ENCODE assay signal across 1 cellular context in the genomic region with DNA sequence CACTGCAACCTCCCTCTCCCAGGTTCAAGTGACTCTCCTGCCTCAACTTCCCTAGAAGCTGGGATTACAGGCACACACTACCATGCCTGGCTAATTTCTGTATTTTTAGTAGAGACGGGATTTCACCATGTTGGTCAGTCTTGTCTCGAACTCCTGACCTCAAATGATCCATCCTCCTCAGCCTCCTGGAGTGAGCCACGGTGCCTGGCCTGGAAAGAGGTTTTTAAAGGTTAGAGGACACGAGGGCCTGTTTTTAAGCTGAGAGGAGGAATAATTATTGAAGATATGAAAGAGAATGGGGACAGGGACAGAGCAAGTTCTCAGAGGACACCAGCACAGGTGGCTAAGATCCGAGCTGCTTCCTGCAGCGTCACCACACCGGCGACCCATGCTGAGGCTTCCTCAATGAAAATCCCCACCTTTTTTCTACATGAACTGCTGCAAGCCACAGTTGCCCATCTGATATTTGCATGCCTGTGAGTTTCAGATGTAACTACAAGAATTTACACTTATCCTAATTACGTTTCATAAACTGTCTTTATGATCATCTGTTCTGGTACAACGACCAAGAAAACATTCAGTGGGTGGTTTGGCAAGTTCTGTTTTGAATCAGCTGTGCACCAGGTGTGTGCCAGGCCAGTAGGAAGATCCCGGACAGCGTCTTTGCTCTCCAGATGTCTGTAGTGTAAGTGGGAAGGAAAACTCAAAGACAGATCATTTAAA.
TF ChIP-seq lines count a peak whose summit lies in the region.

No MANE protein-coding gene starts in this region.

TF ChIP-seq in GM12878, 131 proteins besides CTCF, POLR2A, EP300 and RAD21 (continued from another document and continues in another):
- TF ChIP-seq, protein P1, sequence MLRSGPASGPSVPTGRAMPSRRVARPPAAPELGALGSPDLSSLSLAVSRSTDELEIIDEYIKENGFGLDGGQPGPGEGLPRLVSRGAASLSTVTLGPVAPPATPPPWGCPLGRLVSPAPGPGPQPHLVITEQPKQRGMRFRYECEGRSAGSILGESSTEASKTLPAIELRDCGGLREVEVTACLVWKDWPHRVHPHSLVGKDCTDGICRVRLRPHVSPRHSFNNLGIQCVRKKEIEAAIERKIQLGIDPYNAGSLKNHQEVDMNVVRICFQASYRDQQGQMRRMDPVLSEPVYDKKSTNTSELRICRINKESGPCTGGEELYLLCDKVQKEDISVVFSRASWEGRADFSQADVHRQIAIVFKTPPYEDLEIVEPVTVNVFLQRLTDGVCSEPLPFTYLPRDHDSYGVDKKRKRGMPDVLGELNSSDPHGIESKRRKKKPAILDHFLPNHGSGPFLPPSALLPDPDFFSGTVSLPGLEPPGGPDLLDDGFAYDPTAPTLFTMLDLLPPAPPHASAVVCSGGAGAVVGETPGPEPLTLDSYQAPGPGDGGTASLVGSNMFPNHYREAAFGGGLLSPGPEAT (IDR thresholded peaks at IDR 0.05; ENCODE audit: low read depth), result peak; percentile 71; the same call in 1 of the 2 replicates
- TF ChIP-seq PAX5 (IDR thresholded peaks at IDR 0.05; ENCODE audit: borderline replicate concordance, low read depth, low read length), result peak; percentile 92
- TF ChIP-seq MEF2A (IDR thresholded peaks at IDR 0.05; ENCODE audit: insufficient read depth, low read depth, low read length), result 0 out of 2 replicates have a peak, but pooled peaks have one; percentile 4
- TF ChIP-seq SMAD5 (IDR thresholded peaks at IDR 0.05; ENCODE audit: low read depth), result no peak
- no peak for TF ChIP-seq CBX3 (IDR thresholded peaks at IDR 0.05; ENCODE audit: borderline replicate concordance, low read depth)
- no peak for TF ChIP-seq RFX5 (IDR thresholded peaks at IDR 0.05; ENCODE audit: low read depth, low read length)
- peak; percentile 91 for TF ChIP-seq DPF2 (IDR thresholded peaks at IDR 0.05)
- TF ChIP-seq, protein P2, sequence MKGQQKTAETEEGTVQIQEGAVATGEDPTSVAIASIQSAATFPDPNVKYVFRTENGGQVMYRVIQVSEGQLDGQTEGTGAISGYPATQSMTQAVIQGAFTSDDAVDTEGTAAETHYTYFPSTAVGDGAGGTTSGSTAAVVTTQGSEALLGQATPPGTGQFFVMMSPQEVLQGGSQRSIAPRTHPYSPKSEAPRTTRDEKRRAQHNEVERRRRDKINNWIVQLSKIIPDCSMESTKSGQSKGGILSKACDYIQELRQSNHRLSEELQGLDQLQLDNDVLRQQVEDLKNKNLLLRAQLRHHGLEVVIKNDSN (IDR thresholded peaks at IDR 0.05; ENCODE audit: borderline replicate concordance, extremely low read length, insufficient read depth, low read depth, low read length), result no peak
- TF ChIP-seq EZH2 (IDR thresholded peaks at IDR 0.05; ENCODE audit: borderline replicate concordance, control insufficient read depth, low read depth, low read length), result no peak
- TF ChIP-seq JUNB (IDR thresholded peaks at IDR 0.05), result peak; percentile 93
- peak; percentile 91; the same call in 2 of the 3 replicates for TF ChIP-seq POU2F2 (IDR thresholded peaks at IDR 0.05; ENCODE audit: borderline replicate concordance, low read depth, low read length)
- peak; percentile 87 for TF ChIP-seq RUNX3 (IDR thresholded peaks at IDR 0.05; ENCODE audit: low read length)
- TF ChIP-seq, protein P3, sequence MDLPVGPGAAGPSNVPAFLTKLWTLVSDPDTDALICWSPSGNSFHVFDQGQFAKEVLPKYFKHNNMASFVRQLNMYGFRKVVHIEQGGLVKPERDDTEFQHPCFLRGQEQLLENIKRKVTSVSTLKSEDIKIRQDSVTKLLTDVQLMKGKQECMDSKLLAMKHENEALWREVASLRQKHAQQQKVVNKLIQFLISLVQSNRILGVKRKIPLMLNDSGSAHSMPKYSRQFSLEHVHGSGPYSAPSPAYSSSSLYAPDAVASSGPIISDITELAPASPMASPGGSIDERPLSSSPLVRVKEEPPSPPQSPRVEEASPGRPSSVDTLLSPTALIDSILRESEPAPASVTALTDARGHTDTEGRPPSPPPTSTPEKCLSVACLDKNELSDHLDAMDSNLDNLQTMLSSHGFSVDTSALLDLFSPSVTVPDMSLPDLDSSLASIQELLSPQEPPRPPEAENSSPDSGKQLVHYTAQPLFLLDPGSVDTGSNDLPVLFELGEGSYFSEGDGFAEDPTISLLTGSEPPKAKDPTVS (IDR thresholded peaks at IDR 0.05; ENCODE audit: low read depth, low read length), result no peak
- TF ChIP-seq ZNF274 (IDR thresholded peaks at IDR 0.05; ENCODE audit: insufficient read depth, insufficient read length), result no peak
- TF ChIP-seq, protein P4, sequence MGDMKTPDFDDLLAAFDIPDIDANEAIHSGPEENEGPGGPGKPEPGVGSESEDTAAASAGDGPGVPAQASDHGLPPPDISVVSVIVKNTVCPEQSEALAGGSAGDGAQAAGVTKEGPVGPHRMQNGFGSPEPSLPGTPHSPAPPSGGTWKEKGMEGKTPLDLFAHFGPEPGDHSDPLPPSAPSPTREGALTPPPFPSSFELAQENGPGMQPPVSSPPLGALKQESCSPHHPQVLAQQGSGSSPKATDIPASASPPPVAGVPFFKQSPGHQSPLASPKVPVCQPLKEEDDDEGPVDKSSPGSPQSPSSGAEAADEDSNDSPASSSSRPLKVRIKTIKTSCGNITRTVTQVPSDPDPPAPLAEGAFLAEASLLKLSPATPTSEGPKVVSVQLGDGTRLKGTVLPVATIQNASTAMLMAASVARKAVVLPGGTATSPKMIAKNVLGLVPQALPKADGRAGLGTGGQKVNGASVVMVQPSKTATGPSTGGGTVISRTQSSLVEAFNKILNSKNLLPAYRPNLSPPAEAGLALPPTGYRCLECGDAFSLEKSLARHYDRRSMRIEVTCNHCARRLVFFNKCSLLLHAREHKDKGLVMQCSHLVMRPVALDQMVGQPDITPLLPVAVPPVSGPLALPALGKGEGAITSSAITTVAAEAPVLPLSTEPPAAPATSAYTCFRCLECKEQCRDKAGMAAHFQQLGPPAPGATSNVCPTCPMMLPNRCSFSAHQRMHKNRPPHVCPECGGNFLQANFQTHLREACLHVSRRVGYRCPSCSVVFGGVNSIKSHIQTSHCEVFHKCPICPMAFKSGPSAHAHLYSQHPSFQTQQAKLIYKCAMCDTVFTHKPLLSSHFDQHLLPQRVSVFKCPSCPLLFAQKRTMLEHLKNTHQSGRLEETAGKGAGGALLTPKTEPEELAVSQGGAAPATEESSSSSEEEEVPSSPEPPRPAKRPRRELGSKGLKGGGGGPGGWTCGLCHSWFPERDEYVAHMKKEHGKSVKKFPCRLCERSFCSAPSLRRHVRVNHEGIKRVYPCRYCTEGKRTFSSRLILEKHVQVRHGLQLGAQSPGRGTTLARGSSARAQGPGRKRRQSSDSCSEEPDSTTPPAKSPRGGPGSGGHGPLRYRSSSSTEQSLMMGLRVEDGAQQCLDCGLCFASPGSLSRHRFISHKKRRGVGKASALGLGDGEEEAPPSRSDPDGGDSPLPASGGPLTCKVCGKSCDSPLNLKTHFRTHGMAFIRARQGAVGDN (IDR thresholded peaks at IDR 0.05), result peak; percentile 57; the same call in 1 of the 2 replicates
- TF ChIP-seq, protein P5, sequence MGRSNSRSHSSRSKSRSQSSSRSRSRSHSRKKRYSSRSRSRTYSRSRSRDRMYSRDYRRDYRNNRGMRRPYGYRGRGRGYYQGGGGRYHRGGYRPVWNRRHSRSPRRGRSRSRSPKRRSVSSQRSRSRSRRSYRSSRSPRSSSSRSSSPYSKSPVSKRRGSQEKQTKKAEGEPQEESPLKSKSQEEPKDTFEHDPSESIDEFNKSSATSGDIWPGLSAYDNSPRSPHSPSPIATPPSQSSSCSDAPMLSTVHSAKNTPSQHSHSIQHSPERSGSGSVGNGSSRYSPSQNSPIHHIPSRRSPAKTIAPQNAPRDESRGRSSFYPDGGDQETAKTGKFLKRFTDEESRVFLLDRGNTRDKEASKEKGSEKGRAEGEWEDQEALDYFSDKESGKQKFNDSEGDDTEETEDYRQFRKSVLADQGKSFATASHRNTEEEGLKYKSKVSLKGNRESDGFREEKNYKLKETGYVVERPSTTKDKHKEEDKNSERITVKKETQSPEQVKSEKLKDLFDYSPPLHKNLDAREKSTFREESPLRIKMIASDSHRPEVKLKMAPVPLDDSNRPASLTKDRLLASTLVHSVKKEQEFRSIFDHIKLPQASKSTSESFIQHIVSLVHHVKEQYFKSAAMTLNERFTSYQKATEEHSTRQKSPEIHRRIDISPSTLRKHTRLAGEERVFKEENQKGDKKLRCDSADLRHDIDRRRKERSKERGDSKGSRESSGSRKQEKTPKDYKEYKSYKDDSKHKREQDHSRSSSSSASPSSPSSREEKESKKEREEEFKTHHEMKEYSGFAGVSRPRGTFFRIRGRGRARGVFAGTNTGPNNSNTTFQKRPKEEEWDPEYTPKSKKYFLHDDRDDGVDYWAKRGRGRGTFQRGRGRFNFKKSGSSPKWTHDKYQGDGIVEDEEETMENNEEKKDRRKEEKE (IDR thresholded peaks at IDR 0.05), result no peak
- peak; percentile 91 for TF ChIP-seq SMARCA5 (IDR thresholded peaks at IDR 0.05)
- TF ChIP-seq, protein P6, sequence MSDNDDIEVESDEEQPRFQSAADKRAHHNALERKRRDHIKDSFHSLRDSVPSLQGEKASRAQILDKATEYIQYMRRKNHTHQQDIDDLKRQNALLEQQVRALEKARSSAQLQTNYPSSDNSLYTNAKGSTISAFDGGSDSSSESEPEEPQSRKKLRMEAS (IDR thresholded peaks at IDR 0.05; ENCODE audit: low read depth, low read length), result no peak
- TF ChIP-seq, protein P7, sequence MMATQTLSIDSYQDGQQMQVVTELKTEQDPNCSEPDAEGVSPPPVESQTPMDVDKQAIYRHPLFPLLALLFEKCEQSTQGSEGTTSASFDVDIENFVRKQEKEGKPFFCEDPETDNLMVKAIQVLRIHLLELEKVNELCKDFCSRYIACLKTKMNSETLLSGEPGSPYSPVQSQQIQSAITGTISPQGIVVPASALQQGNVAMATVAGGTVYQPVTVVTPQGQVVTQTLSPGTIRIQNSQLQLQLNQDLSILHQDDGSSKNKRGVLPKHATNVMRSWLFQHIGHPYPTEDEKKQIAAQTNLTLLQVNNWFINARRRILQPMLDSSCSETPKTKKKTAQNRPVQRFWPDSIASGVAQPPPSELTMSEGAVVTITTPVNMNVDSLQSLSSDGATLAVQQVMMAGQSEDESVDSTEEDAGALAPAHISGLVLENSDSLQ (IDR thresholded peaks at IDR 0.05), result 0 out of 2 replicates have a peak, but pooled peaks have one; percentile 21
- TF ChIP-seq, protein P8, sequence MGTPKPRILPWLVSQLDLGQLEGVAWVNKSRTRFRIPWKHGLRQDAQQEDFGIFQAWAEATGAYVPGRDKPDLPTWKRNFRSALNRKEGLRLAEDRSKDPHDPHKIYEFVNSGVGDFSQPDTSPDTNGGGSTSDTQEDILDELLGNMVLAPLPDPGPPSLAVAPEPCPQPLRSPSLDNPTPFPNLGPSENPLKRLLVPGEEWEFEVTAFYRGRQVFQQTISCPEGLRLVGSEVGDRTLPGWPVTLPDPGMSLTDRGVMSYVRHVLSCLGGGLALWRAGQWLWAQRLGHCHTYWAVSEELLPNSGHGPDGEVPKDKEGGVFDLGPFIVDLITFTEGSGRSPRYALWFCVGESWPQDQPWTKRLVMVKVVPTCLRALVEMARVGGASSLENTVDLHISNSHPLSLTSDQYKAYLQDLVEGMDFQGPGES (IDR thresholded peaks at IDR 0.05), result no peak
- TF ChIP-seq, protein P9, sequence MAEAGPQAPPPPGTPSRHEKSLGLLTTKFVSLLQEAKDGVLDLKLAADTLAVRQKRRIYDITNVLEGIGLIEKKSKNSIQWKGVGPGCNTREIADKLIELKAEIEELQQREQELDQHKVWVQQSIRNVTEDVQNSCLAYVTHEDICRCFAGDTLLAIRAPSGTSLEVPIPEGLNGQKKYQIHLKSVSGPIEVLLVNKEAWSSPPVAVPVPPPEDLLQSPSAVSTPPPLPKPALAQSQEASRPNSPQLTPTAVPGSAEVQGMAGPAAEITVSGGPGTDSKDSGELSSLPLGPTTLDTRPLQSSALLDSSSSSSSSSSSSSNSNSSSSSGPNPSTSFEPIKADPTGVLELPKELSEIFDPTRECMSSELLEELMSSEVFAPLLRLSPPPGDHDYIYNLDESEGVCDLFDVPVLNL (IDR thresholded peaks at IDR 0.05; ENCODE audit: low read depth, low read length), result no peak
- TF ChIP-seq ZBED1 (IDR thresholded peaks at IDR 0.05; ENCODE audit: borderline replicate concordance), result peak; percentile 61; the same call in 1 of the 2 replicates
- no peak for TF ChIP-seq ZNF622 (IDR thresholded peaks at IDR 0.05)
- no peak for TF ChIP-seq GABPA (IDR thresholded peaks at IDR 0.05; ENCODE audit: low read depth)
- no peak for TF ChIP-seq SREBF2 (IDR thresholded peaks at IDR 0.05; ENCODE audit: low read length)
- TF ChIP-seq TAF1 (IDR thresholded peaks at IDR 0.05; ENCODE audit: borderline replicate concordance, low read depth, low read length), result no peak
- TF ChIP-seq SRF (IDR thresholded peaks at IDR 0.05; ENCODE audit: low read depth in 2 of 2, low read length in 2 of 2), result no peak
- peak; percentile 96 for TF ChIP-seq MTA2 (IDR thresholded peaks at IDR 0.05; ENCODE audit: low read depth)
- TF ChIP-seq IRF4 (IDR thresholded peaks at IDR 0.05; ENCODE audit: low read depth, low read length), result peak; percentile 94
- peak; percentile 76 for TF ChIP-seq PML (IDR thresholded peaks at IDR 0.05; ENCODE audit: low read length)
- no peak for TF ChIP-seq ZZZ3 (IDR thresholded peaks at IDR 0.05; ENCODE audit: control insufficient read depth, insufficient read length, low read depth)
- TF ChIP-seq WRNIP1 (IDR thresholded peaks at IDR 0.05; ENCODE audit: borderline replicate concordance, low read depth, low read length), result no peak
- no peak for TF ChIP-seq KAT2A (conservative IDR thresholded peaks at IDR 0.05; ENCODE audit: control insufficient read depth, low read depth, low read length)
- TF ChIP-seq RB1 (IDR thresholded peaks at IDR 0.05; ENCODE audit: borderline replicate concordance), result no peak
- TF ChIP-seq ZNF217 (IDR thresholded peaks at IDR 0.05), result peak; percentile 61; the same call in 1 of the 2 replicates
- TF ChIP-seq, protein P10, sequence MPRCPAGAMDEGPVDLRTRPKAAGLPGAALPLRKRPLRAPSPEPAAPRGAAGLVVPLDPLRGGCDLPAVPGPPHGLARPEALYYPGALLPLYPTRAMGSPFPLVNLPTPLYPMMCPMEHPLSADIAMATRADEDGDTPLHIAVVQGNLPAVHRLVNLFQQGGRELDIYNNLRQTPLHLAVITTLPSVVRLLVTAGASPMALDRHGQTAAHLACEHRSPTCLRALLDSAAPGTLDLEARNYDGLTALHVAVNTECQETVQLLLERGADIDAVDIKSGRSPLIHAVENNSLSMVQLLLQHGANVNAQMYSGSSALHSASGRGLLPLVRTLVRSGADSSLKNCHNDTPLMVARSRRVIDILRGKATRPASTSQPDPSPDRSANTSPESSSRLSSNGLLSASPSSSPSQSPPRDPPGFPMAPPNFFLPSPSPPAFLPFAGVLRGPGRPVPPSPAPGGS (IDR thresholded peaks at IDR 0.05; ENCODE audit: borderline replicate concordance, insufficient read depth, low read depth, low read length, poor library complexity, severe bottlenecking), result no peak
- no peak for TF ChIP-seq TARDBP (IDR thresholded peaks at IDR 0.05; ENCODE audit: borderline replicate concordance)
- 0 out of 2 replicates have a peak, but pooled peaks have one; percentile 18 for TF ChIP-seq BACH1 (IDR thresholded peaks at IDR 0.05; ENCODE audit: borderline replicate concordance)
- TF ChIP-seq, protein P11, sequence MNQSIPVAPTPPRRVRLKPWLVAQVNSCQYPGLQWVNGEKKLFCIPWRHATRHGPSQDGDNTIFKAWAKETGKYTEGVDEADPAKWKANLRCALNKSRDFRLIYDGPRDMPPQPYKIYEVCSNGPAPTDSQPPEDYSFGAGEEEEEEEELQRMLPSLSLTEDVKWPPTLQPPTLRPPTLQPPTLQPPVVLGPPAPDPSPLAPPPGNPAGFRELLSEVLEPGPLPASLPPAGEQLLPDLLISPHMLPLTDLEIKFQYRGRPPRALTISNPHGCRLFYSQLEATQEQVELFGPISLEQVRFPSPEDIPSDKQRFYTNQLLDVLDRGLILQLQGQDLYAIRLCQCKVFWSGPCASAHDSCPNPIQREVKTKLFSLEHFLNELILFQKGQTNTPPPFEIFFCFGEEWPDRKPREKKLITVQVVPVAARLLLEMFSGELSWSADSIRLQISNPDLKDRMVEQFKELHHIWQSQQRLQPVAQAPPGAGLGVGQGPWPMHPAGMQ (IDR thresholded peaks at IDR 0.05; ENCODE audit: borderline replicate concordance), result no peak
- peak; percentile 81; the same call in 1 of the 2 replicates for TF ChIP-seq GATAD2B (conservative IDR thresholded peaks at IDR 0.05; ENCODE audit: low read depth)
